ENCODE assay signal across 22 cellular contexts in genomic region chr4:118727360-118727759, GRCh38.
"Had no signal": no experiment of that assay in that cellular context is flagged by ENCODE, and none has a peak within 500 bp of the region (broad histone marks: within the 10 kb centered on the region; RNA-seq: fewer than 3 reads in every experiment).

No MANE protein-coding gene starts in this region.

- H2AFZ ChIP-seq: parathyroid adenoma had no signal

- H3K9me3 ChIP-seq: colonic mucosa, heart right ventricle, prostate gland, right lobe of liver, spleen, tibial artery, upper lobe of left lung, uterus had no signal

- H3K27me3 ChIP-seq: colonic mucosa, heart right ventricle, right lobe of liver, spleen, tibial artery, upper lobe of left lung, uterus had no signal

- H3K4me3 ChIP-seq: colonic mucosa, heart right ventricle, lung, prostate gland, right lobe of liver, spleen, tibial artery, upper lobe of left lung, uterus had no signal

- ATAC-seq: heart right ventricle; left cardiac atrium; left ventricle myocardium superior; naive thymus-derived CD4-positive, alpha-beta T cell; right lobe of liver; stimulated activated memory B cell treated with anti-CD40 and anti-IgM and Interleukin-4, amounts not matched to agents 10 μg/mL and 1 μg/mL and 100 μg/mL, for 72 hours had no signal

- H3K4me1 ChIP-seq: colonic mucosa, heart right ventricle, parathyroid adenoma, prostate gland, right lobe of liver, spleen, tibial artery, upper lobe of left lung, uterus had no signal

- DNase-seq: colonic mucosa; dermis blood vessel endothelial cell; heart right ventricle; immature natural killer cell; kidney; left cardiac atrium; left ventricle myocardium superior; mesendoderm; naive thymus-derived CD4-positive, alpha-beta T cell; nephron progenitor cell; right lobe of liver; spleen; stimulated activated CD4-positive, alpha-beta T cell treated with anti-CD3 and anti-CD28 coated beads, Interleukin-15, amount 100 ng/mL, for 24 hours; stimulated activated CD4-positive, alpha-beta T cell treated with anti-CD3 and anti-CD28 coated beads, Interleukin-1b, Interleukin-23, amount 100 ng/mL, for 48 hours; stimulated activated CD4-positive, alpha-beta T cell treated with anti-CD3 and anti-CD28 coated beads, Interleukin-4, amount 100 ng/mL, for 24 hours; tibial artery; upper lobe of left lung; uterus had no signal

- H3K27ac ChIP-seq: colonic mucosa, heart right ventricle, parathyroid adenoma, prostate gland, right lobe of liver, spleen, tibial artery, upper lobe of left lung, uterus had no signal

- H3K36me3 ChIP-seq: prostate gland, uterus had no signal

- H3K79me2 ChIP-seq: parathyroid adenoma had no signal

- H3K9ac ChIP-seq: parathyroid adenoma had no signal
